In the genomic region with DNA sequence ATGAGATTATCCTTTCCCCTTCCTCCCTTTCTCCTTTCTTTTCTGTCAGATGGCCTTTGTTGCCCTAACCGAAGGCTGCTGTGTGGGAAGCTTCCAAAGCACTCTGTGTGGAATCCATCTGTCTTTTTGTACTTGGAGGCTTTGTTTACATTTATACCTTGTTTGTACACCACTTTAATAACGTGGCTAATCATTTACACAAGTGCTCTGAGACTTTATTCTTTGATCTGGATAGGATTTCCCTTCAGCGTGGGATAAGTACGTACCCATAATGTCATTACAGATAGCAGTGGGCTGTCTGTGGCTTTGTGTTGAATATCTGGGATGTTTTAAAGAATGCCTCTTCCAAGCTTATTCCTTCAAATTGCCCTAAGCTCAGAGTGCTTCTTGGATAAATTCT, we compare ENCODE assay signal across 1 cellular context.
TF ChIP-seq lines count a peak whose summit lies in the region.

No MANE protein-coding gene starts in this region.

TF ChIP-seq in IMR-90, 13 proteins besides CTCF, POLR2A, EP300 and RAD21 (continued from another document):
- TF ChIP-seq, protein P1, sequence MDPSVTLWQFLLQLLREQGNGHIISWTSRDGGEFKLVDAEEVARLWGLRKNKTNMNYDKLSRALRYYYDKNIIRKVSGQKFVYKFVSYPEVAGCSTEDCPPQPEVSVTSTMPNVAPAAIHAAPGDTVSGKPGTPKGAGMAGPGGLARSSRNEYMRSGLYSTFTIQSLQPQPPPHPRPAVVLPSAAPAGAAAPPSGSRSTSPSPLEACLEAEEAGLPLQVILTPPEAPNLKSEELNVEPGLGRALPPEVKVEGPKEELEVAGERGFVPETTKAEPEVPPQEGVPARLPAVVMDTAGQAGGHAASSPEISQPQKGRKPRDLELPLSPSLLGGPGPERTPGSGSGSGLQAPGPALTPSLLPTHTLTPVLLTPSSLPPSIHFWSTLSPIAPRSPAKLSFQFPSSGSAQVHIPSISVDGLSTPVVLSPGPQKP (IDR thresholded peaks at IDR 0.05; ENCODE audit: borderline replicate concordance, low read depth, low read length), result no peak
- no peak for TF ChIP-seq BHLHE40 (IDR thresholded peaks at IDR 0.05; ENCODE audit: low read depth, low read length)
